ENCODE assay signal across 7 cellular contexts in genomic region chr3:150409527-150410310, GRCh38. TPM values are rescaled to one million over a fixed set of nuclear protein-coding genes. Genes with fewer than 3 reads are reported as not detected.
DNase-seq lines count a peak whose midpoint lies in the region; ATAC-seq and TF ChIP-seq lines count a peak whose summit lies in the region.

No MANE protein-coding gene starts in this region.

- TF ChIP-seq CTCF in GM12875 (IDR thresholded peaks at IDR 0.05; ENCODE audit: borderline replicate concordance, insufficient read depth, low read depth, low read length), result peak; percentile 54
- no peak for TF ChIP-seq CTCF in activated B cell treated with CpG ODN at 0.5 μM for 24 hours (IDR thresholded peaks at IDR 0.05)

- DNase-seq in NCI-H128 (lab: John Stamatoyannopoulos, UW; ENCODE audit: unreplicated experiment) (peak; percentile 26), activated B cell treated with CpG ODN at 0.5 μM for 24 hours (peak; percentile 69), kidney glomerular epithelial cell (lab: John Stamatoyannopoulos, UW) (peak; percentile 15)
- DNase-seq in central memory CD8-positive, alpha-beta T cell (ENCODE audit: low spot score in 2 of 2), result peak; percentile 37 to 46
- DNase-seq in stimulated activated CD4-positive, alpha-beta T cell treated with anti-CD3 and anti-CD28 coated beads, Interleukin-1b, Interleukin-23, amount 100 ng/mL, for 48 hours, result peak; percentile 74

- H3K27ac Mint-ChIP-seq in activated B cell treated with CpG ODN at 0.5 μM for 24 hours, result peak overlapping the region; percentile 99
- peak overlapping the region; percentile 95 for H3K27ac Mint-ChIP-seq in central memory CD8-positive, alpha-beta T cell (ENCODE audit: low read depth)

- ATAC-seq in HG02571 (IDR thresholded peaks at IDR 0.05; ENCODE audit: unreplicated experiment) (peak; percentile 33), activated B cell treated with CpG ODN at 0.5 μM for 24 hours (ENCODE audit: low read depth) (peak; percentile 31)
- peak; percentile 4 for ATAC-seq in central memory CD8-positive, alpha-beta T cell (replicated peaks; ENCODE audit: extremely low read depth, poor library complexity, severe bottlenecking)

- CTCF ChIA-PET in activated B cell treated with CpG ODN at 0.5 μM for 24 hours (lab: Charles Lee), result interaction anchor here (0.6 to 3.6 kb wide), 18 partner anchors 9 to 741 kb away, joined by 3 to 30 read pairs (median 4); no protein-coding TSS in a partner anchor

- peaks cover 47% of the 10 kb centered on the region for H3K4me1 Mint-ChIP-seq in activated B cell treated with CpG ODN at 0.5 μM for 24 hours
- peaks cover 36% of the 10 kb centered on the region for H3K4me1 Mint-ChIP-seq in central memory CD8-positive, alpha-beta T cell

- POLR2A ChIA-PET in activated B cell treated with CpG ODN at 0.5 μM for 24 hours (lab: Charles Lee), result interaction anchor here (0.6 to 7.0 kb wide), 23 partner anchors 8 to 1789 kb away, joined by 3 to 157 read pairs (median 6); partner anchors contain the start of genes COMMD2, EIF2A, SELENOT and SERP1

- intact Hi-C loops in activated B cell treated with CpG ODN at 0.5 μM for 24 hours (cut with micrococcal nuclease), result loop anchor here (1.0 to 10.0 kb wide), 11 partner anchors 37 to 1417 kb away; partner anchors contain the start of genes COMMD2, ERICH6, GYG1 and P2RY12

- no peaks in the 10 kb centered on the region for H3K27me3 Mint-ChIP-seq in activated B cell treated with CpG ODN at 0.5 μM for 24 hours
- H3K27me3 Mint-ChIP-seq in central memory CD8-positive, alpha-beta T cell, result no peaks in the 10 kb centered on the region

- H3K36me3 Mint-ChIP-seq in activated B cell treated with CpG ODN at 0.5 μM for 24 hours (ENCODE audit: low read depth), result peaks cover 46% of the 10 kb centered on the region
- H3K36me3 Mint-ChIP-seq in central memory CD8-positive, alpha-beta T cell (ENCODE audit: insufficient read depth), result peaks cover 28% of the 10 kb centered on the region

- H3K4me3 ChIP-seq in GM12875 (ENCODE audit: low read depth, low read length), result peak overlapping the region; percentile 78

- no peaks in the 10 kb centered on the region for H3K9me3 Mint-ChIP-seq in activated B cell treated with CpG ODN at 0.5 μM for 24 hours
- H3K9me3 Mint-ChIP-seq in central memory CD8-positive, alpha-beta T cell, result no peaks in the 10 kb centered on the region

- H3K4me3 Mint-ChIP-seq in activated B cell treated with CpG ODN at 0.5 μM for 24 hours, result peak overlapping the region; percentile 94
- peak overlapping the region; percentile 74 for H3K4me3 Mint-ChIP-seq in central memory CD8-positive, alpha-beta T cell

RNA-seq across cellular contexts. Expression of gene TSC22D2, which starts 1.6 kb away (rescaled TPM):
- 35.9 and 38.9 TPM in 2 replicates for total RNA-seq in activated B cell treated with CpG ODN at 0.5 μM for 24 hours

Comparison
In these comparisons a context has a peak if more than half of its experiments do, and no peak if none do; other contexts are left out.
1. Peak in every context shown above with its lines: DNase-seq, ATAC-seq and H3K4me3 ChIP-seq.
2. DNase-seq: peak in every context shown above with its lines; median percentile 74 in stimulated activated CD4-positive, alpha-beta T cell treated with anti-CD3 and anti-CD28 coated beads, Interleukin-1b, Interleukin-23, amount 100 ng/mL, for 48 hours; 69 in activated B cell treated with CpG ODN at 0.5 μM for 24 hours; 42 in central memory CD8-positive, alpha-beta T cell; 26 in NCI-H128; 15 in kidney glomerular epithelial cell.